22 cellular contexts compared by ENCODE assay signal in the genomic region with DNA sequence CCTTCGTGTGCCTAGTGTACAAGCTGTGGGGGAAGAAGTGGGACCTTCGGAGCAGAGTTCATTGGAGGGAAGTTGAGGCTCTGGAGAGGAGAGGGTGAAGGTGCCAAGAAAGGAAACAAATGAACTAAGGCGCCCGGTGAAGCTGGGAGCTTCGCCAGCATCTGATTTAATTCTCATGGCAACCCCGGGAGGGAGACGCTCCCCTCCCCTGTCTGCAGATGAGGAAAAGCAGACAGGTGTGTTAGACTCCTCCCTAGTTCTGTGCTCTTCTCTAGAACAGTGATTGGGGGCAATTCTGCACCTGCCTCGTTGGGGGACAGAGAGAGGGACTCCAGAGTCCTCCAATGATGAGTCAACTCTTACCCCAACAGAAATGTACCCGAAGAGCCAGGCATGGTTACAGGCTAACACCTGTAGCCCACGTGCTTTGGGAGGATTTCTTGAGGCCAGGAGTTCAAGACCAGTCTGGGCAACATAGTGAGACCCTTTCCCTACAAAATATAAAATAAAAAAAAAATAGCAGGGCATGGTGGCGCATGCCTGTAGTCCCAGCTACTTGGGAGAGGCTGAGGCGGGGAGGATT. TPM values are rescaled to one million over a fixed set of nuclear protein-coding genes. Genes with fewer than 3 reads are reported as not detected.
DNase-seq lines count a peak whose midpoint lies in the region; ATAC-seq and TF ChIP-seq lines count a peak whose summit lies in the region.
"Had no signal": no experiment of that assay in that cellular context is flagged by ENCODE, and none has a peak within 500 bp of the region (broad histone marks: within the 10 kb centered on the region; RNA-seq: fewer than 3 reads in every experiment).

No MANE protein-coding gene starts in this region.

- H3K36me3 Mint-ChIP-seq in endothelial cell (ENCODE audit: low read depth, unreplicated experiment) = no peaks in the 10 kb centered on the region
- H3K36me3 Mint-ChIP-seq: memory B cell, type B pancreatic cell had no signal

- H3K4me3 Mint-ChIP-seq in endothelial cell (ENCODE audit: unreplicated experiment) = no peak overlapping the region
- H3K4me3 Mint-ChIP-seq: activated naive CD8-positive, alpha-beta T cell treated with anti-CD3 and anti-CD28 coated beads, Interleukin-2, amount 50 U/mL, for 24 hours; B cell; memory B cell; T-helper 2 cell treated with Interferon-gamma antibody and Interleukin-4, amounts not matched to agents 5 μg/mL and 100 μg/mL, for 36 hours; type B pancreatic cell had no signal

- no peaks in the 10 kb centered on the region for H3K9me3 Mint-ChIP-seq in endothelial cell (ENCODE audit: unreplicated experiment)
- H3K9me3 Mint-ChIP-seq: activated naive CD8-positive, alpha-beta T cell treated with anti-CD3 and anti-CD28 coated beads, Interleukin-2, amount 50 U/mL, for 24 hours; activated T-helper 2 cell treated with anti-CD3 and anti-CD28 coated beads, Interferon-gamma antibody, Interleukin-2, Interleukin-4, amounts not matched to agents 10 μg/mL and 5 μg/mL and 100 μg/mL, durations not matched to agents 14 hours and 24 hours and 36 hours; memory B cell; T-helper 2 cell treated with Interferon-gamma antibody and Interleukin-4, amounts not matched to agents 5 μg/mL and 100 μg/mL, for 36 hours; type B pancreatic cell had no signal

- peaks cover 42% of the 10 kb centered on the region for H3K4me1 ChIP-seq in muscle layer of colon (ENCODE audit: insufficient read depth, low read length)

- H3K36me3 ChIP-seq in H7 (replicated peaks; ENCODE audit: control insufficient read depth, insufficient read depth, low read length) = no peaks in the 10 kb centered on the region
- peaks cover 13% of the 10 kb centered on the region for H3K36me3 ChIP-seq in muscle layer of colon (ENCODE audit: insufficient read depth, low read length)
- H3K36me3 ChIP-seq: SJSA1 had no signal

- H3K27me3 ChIP-seq in H7 (ENCODE audit: control insufficient read depth, insufficient read depth, low read length) = no peaks in the 10 kb centered on the region
- no peaks in the 10 kb centered on the region for H3K27me3 ChIP-seq in muscle layer of colon (ENCODE audit: control insufficient read depth in 1 of 2, insufficient read depth in 2 of 2, low read length in 2 of 2)

- H3K27me3 Mint-ChIP-seq in endothelial cell (ENCODE audit: unreplicated experiment) = peaks cover 2% of the 10 kb centered on the region

- ATAC-seq in HG03442 (IDR thresholded peaks at IDR 0.05; ENCODE audit: unreplicated experiment) (no peak), GM21390 (IDR thresholded peaks at IDR 0.05; ENCODE audit: unreplicated experiment) (no peak)
- ATAC-seq: activated naive CD8-positive, alpha-beta T cell treated with anti-CD3 and anti-CD28 coated beads, Interleukin-2, amount 50 U/mL, for 24 hours had no signal

- peaks cover 3% of the 10 kb centered on the region for H3K4me1 Mint-ChIP-seq in endothelial cell (ENCODE audit: unreplicated experiment)
- H3K4me1 Mint-ChIP-seq: B cell had no signal

- H3K4me3 ChIP-seq in H7 (ENCODE audit: insufficient read depth, low read depth, low read length) (no peak overlapping the region), muscle layer of colon (ENCODE audit: low read depth in 1 of 2, low read length in 2 of 2) (no peak overlapping the region)
- H3K4me3 ChIP-seq: SJSA1 had no signal

- no peak overlapping the region for H3K9ac ChIP-seq in muscle layer of colon (ENCODE audit: low read length)

- TF ChIP-seq CTCF in endothelial cell (IDR thresholded peaks at IDR 0.05; ENCODE audit: unreplicated experiment) = no peak

- DNase-seq in D341Med (ENCODE audit: low spot score) (peak; percentile 38), H7 (peak; percentile 36), NCI-H2196 (lab: John Stamatoyannopoulos, UW; ENCODE audit: unreplicated experiment) (peak; percentile 82), endothelial cell (ENCODE audit: low spot score) (no peak)
- DNase-seq in activated CD8-positive, alpha-beta memory T cell treated with anti-CD3 and anti-CD28 coated beads, Interleukin-2, amount 50 U/mL, for 4 hours = no peak
- DNase-seq: activated CD4-positive, alpha-beta T cell treated with anti-CD3 and anti-CD28 coated beads for 1 hour; activated naive CD8-positive, alpha-beta T cell treated with anti-CD3 and anti-CD28 coated beads, Interleukin-2, amount 50 U/mL, for 24 hours; DND-41; islet precursor cell; Kasumi-1; NCI-H446 treated with DMSO at 0.1 percent for 48 hours; stimulated activated naive CD4-positive, alpha-beta T cell treated with Interleukin-2 at 50 U/mL for 16 hours had no signal

- peak overlapping the region; percentile 80 for H3K27ac ChIP-seq in muscle layer of colon (ENCODE audit: low read depth, low read length)
- H3K27ac ChIP-seq: SJSA1 had no signal

- H3K9me3 ChIP-seq in muscle layer of colon (ENCODE audit: low read length) = no peaks in the 10 kb centered on the region
- H3K9me3 ChIP-seq: SJSA1 had no signal

- H3K27ac Mint-ChIP-seq in endothelial cell (ENCODE audit: unreplicated experiment) = no peak overlapping the region
- H3K27ac Mint-ChIP-seq: activated naive CD8-positive, alpha-beta T cell treated with anti-CD3 and anti-CD28 coated beads, Interleukin-2, amount 50 U/mL, for 24 hours; activated T-helper 2 cell treated with anti-CD3 and anti-CD28 coated beads, Interferon-gamma antibody, Interleukin-2, Interleukin-4, amounts not matched to agents 10 μg/mL and 5 μg/mL and 100 μg/mL, durations not matched to agents 14 hours and 24 hours and 36 hours; B cell; memory B cell; T-helper 2 cell treated with Interferon-gamma antibody and Interleukin-4, amounts not matched to agents 5 μg/mL and 100 μg/mL, for 36 hours; type B pancreatic cell had no signal

RNA-seq across cellular contexts. Expression of gene SSC5D, which starts 4.2 kb away (rescaled TPM):
- total RNA-seq in H7 (2014; rRNA removed; shearing (Covaris generic)) = 0.48 and 0.87 TPM in 2 replicates
- 0.95 TPM for total RNA-seq in endothelial cell (ENCODE audit: unreplicated experiment)
- total RNA-seq: SJSA1 had no signal

RNA-seq across cellular contexts. Expression of gene NAT14, which starts 7.5 kb away (rescaled TPM):
- total RNA-seq in H7 (2014; rRNA removed; shearing (Covaris generic)) = 56.0 and 71.2 TPM in 2 replicates
- 37.7 TPM for total RNA-seq in endothelial cell (ENCODE audit: unreplicated experiment)

RNA-seq across cellular contexts. Expression of gene ZNF628, which starts 16.0 kb away (rescaled TPM):
- total RNA-seq in H7 (2014; rRNA removed; shearing (Covaris generic)) = 5.8 and 8.1 TPM in 2 replicates
- total RNA-seq in endothelial cell (ENCODE audit: unreplicated experiment) = 8.7 TPM

RNA-seq across cellular contexts. Expression of gene C19orf85, which starts 27.9 kb away (rescaled TPM):
- total RNA-seq in H7 (2014; rRNA removed; shearing (Covaris generic)) = 1.6 and 3.7 TPM in 2 replicates
- not detected for total RNA-seq in endothelial cell (ENCODE audit: unreplicated experiment)
- total RNA-seq: activated T-helper 2 cell treated with anti-CD3 and anti-CD28 coated beads, Interferon-gamma antibody, Interleukin-2, Interleukin-4, amounts not matched to agents 10 μg/mL and 5 μg/mL and 100 μg/mL, durations not matched to agents 14 hours and 24 hours and 36 hours; B cell; right cardiac atrium; SJSA1 had no signal

RNA-seq across cellular contexts. Expression of gene ISOC2, which starts 31.0 kb away (rescaled TPM):
- total RNA-seq in H7 (2014; rRNA removed; shearing (Covaris generic)) = 178 and 185 TPM in 2 replicates
- 20.2 TPM for total RNA-seq in endothelial cell (ENCODE audit: unreplicated experiment)

Comparison
In these comparisons a context has a peak if more than half of its experiments do, and no peak if none do; other contexts are left out.
1. DNase-seq: peak in D341Med (single experiment), H7 (single experiment) and NCI-H2196 (single experiment); none in endothelial cell (single experiment) and activated CD8-positive, alpha-beta memory T cell treated with anti-CD3 and anti-CD28 coated beads, Interleukin-2, amount 50 U/mL, for 4 hours (single experiment).